In genomic region chr15:77014137-77015081, GRCh38 we compare ENCODE assay signal across 10 cellular contexts. TPM values are rescaled to one million over a fixed set of nuclear protein-coding genes. Genes with fewer than 3 reads are reported as not detected.
A peak's percentile ranks its signal among the peaks of the same experiment; 100 is the strongest.
DNase-seq lines count a peak whose midpoint lies in the region; ATAC-seq, FAIRE-seq and TF ChIP-seq lines count a peak whose summit lies in the region.
"Had no signal": no experiment of that assay in that cellular context is flagged by ENCODE, and none has a peak within 500 bp of the region (broad histone marks: within the 10 kb centered on the region; RNA-seq: fewer than 3 reads in every experiment).

No MANE protein-coding gene starts in this region.

- H3K27me3 ChIP-seq in right lobe of liver (no peaks in the 10 kb centered on the region), HepG2 (ENCODE audit: control insufficient read depth in 1 of 2, insufficient read depth in 2 of 2, low read length in 2 of 2) (peaks cover 9 to 75% of the 10 kb centered on the region in 2 experiments; a peak in 4 of 5 replicates), bronchial epithelial cell (ENCODE audit: control insufficient read depth, insufficient read depth, low read length) (no peaks in the 10 kb centered on the region)
- H3K27me3 ChIP-seq: adrenal gland had no signal

- H3K4me1 ChIP-seq in right lobe of liver (no peaks in the 10 kb centered on the region), HepG2 (ENCODE audit: insufficient read depth, low read length) (no peaks in the 10 kb centered on the region)

- no peak for TF ChIP-seq RAD21 in HepG2 (CRISPR knock-in tag; IDR thresholded peaks at IDR 0.05)

- BruUV-seq in HepG2 (replicated peaks; lab: Mats Ljungman, UMichigan): no TSS peak

- no peak overlapping the region for H2AFZ ChIP-seq in HepG2 (ENCODE audit: low read length)

- TF ChIP-seq EP300 in HepG2 (IDR thresholded peaks at IDR 0.05; ENCODE audit: low read depth in 2 of 2, low read length in 2 of 2) (no peak), HepG2 (CRISPR knock-in tag; IDR thresholded peaks at IDR 0.05; ENCODE audit: borderline replicate concordance) (no peak)

- H3K36me3 ChIP-seq in right lobe of liver (no peaks in the 10 kb centered on the region), HepG2 (replicated peaks in 1 of 2; ENCODE audit: control insufficient read depth in 1 of 2, insufficient read depth in 2 of 2, low read length in 2 of 2) (no peaks in the 10 kb centered on the region), bronchial epithelial cell (ENCODE audit: control insufficient read depth, insufficient read depth, low read length) (no peaks in the 10 kb centered on the region)
- H3K36me3 ChIP-seq: adrenal gland had no signal

- no peak overlapping the region for H3K4me2 ChIP-seq in HepG2 (ENCODE audit: low read depth, low read length)

- H3K9me3 ChIP-seq in right lobe of liver (no peaks in the 10 kb centered on the region), HepG2 (ENCODE audit: low read length) (no peaks in the 10 kb centered on the region)
- H3K9me3 ChIP-seq: adrenal gland had no signal

- H3K27ac ChIP-seq in right lobe of liver (no peak overlapping the region), HepG2 (ENCODE audit: extremely low read length, insufficient read depth, low read length) (no peak overlapping the region)

- no peaks in the 10 kb centered on the region for H3K79me2 ChIP-seq in HepG2 (ENCODE audit: insufficient read depth, low read length)

- ATAC-seq in right lobe of liver (peak; percentile 36 to 55 (median 46)), HepG2 (no peak), HG03439 (IDR thresholded peaks at IDR 0.05; ENCODE audit: unreplicated experiment) (peak; percentile 34)

- no peak for TF ChIP-seq CTCF in right lobe of liver (IDR thresholded peaks at IDR 0.05)
- no peak for TF ChIP-seq CTCF in HepG2 (CRISPR knock-in tag; IDR thresholded peaks at IDR 0.05)
- TF ChIP-seq CTCF in bronchial epithelial cell (IDR thresholded peaks at IDR 0.05; ENCODE audit: insufficient read depth, low read length, severe bottlenecking): no peak

- H3K4me3 ChIP-seq in right lobe of liver (no peak overlapping the region), HepG2 (replicated peaks in 1 of 3; ENCODE audit: insufficient read depth in 1 of 3, low read depth in 2 of 3, low read length in 3 of 3) (no peak overlapping the region), bronchial epithelial cell (ENCODE audit: low read depth, low read length) (no peak overlapping the region)
- H3K4me3 ChIP-seq: adrenal gland had no signal

- in situ Hi-C loops in HepG2 (cut with HindIII; ENCODE audit: extremely low pct_ligation_motif_present, low pct_unique_long_range_greater_than_20kb): no loop called here

- no peak for TF ChIP-seq POLR2A in right lobe of liver (IDR thresholded peaks at IDR 0.05)
- no peak for TF ChIP-seq POLR2A in HepG2 (IDR thresholded peaks at IDR 0.05; ENCODE audit: insufficient read depth in 1 of 2, low read depth in 2 of 2, low read length in 2 of 2)

- H4K20me1 ChIP-seq in HepG2 (ENCODE audit: insufficient read depth, low read length): no peaks in the 10 kb centered on the region

- CTCF ChIA-PET in HepG2 (lab: Yijun Ruan, JAX; ENCODE audit: low intra/inter-chr PET ratio, low total read pairs): no interaction called here

- FAIRE-seq in HepG2 (lab: Jason Lieb, UNC): no peak
- peak; percentile 13 for FAIRE-seq in bronchial epithelial cell (lab: Jason Lieb, UNC)

- no peak overlapping the region for H3K9ac ChIP-seq in HepG2 (ENCODE audit: insufficient read depth, low read depth, low read length)

- WGBS in right lobe of liver (ENCODE audit: insufficient coverage, low coverage, low lambda C conversion rate, missing lambda C conversion rate): 56% methylated on average over 9 of the region's 23 CpGs
- WGBS in HepG2 (ENCODE audit: low lambda C conversion rate): 36% methylated on average over 5 of the region's 23 CpGs

- POLR2A ChIA-PET in HepG2 (lab: Yijun Ruan, JAX): no interaction called here

- intact Hi-C loops in right lobe of liver (cut with DNase I) (no loop called here), HepG2 (cut with micrococcal nuclease; ENCODE audit: unreplicated experiment) (no loop called here)

- DNase-seq in right lobe of liver (peak in 1 of 3 donors; percentile 64), HepG2 (ENCODE audit: low spot score) (no peak), bronchial epithelial cell (ENCODE audit: low read depth) (no peak), A172 (ENCODE audit: low spot score) (no peak), NCI-H2029 treated with DMSO at 0.1 percent for 48 hours (lab: John Stamatoyannopoulos, UW) (no peak), NCI-H2171 (lab: John Stamatoyannopoulos, UW) (no peak), HuH-7.5 (ENCODE audit: low spot score) (no peak)

TF ChIP-seq in HepG2, 621 proteins besides CTCF, POLR2A, EP300 and RAD21:
- TF ChIP-seq ZFP41 (CRISPR knock-in tag; IDR thresholded peaks at IDR 0.05; ENCODE audit: borderline replicate concordance): no peak
- no peak for TF ChIP-seq ZNF451 (CRISPR knock-in tag; IDR thresholded peaks at IDR 0.05)

RNA-seq across cellular contexts. Expression of gene PSTPIP1, which starts 19.5 kb away (rescaled TPM):
- total RNA-seq in right lobe of liver (1 to 10 TPM; 1.2 to 4.9 (median 2.2) TPM), HepG2 (2016; rRNA removed; fragmentation: Illumina TruSeq; extraction: Trizol) (8.7 and 9.2 TPM in 2 replicates), bronchial epithelial cell (0.38 TPM in 1 of 2 replicates, not detected in the other)
- total RNA-seq in HepG2 (2016; cell fraction: cytosol; rRNA removed; fragmentation: Illumina TruSeq; extraction: Trizol; ENCODE audit: low read depth): 5.7 and 10.5 TPM in 2 replicates
- total RNA-seq in HepG2 (2016; cell fraction: insoluble cytoplasmic fraction; rRNA removed; fragmentation: Illumina TruSeq; extraction: Trizol): 8.0 and 9.9 TPM in 2 replicates
- total RNA-seq in HepG2 (2016; cell fraction: membrane; rRNA removed; fragmentation: Illumina TruSeq; extraction: Trizol): 9.1 and 10.1 TPM in 2 replicates
- 2.9 and 4.0 TPM in 2 replicates for total RNA-seq in HepG2 (2016; cell fraction: nucleus; rRNA removed; fragmentation: Illumina TruSeq; extraction: Trizol)
- polyA plus RNA-seq in HepG2 (2011; rRNA removed): 4.4 TPM in 2 replicates
- polyA plus RNA-seq in HepG2 (2011; cell fraction: cytosol; rRNA removed): 3.9 and 5.6 TPM in 2 replicates
- 4.4 and 6.8 TPM in 2 replicates for polyA plus RNA-seq in HepG2 (2011; cell fraction: nucleus; rRNA removed)
- polyA plus RNA-seq in HepG2 (2012): 3.9 and 7.4 TPM in 2 replicates
- 7.4 and 12.4 TPM in 2 replicates for polyA plus RNA-seq in HepG2 (2016; cell fraction: cytosol; fragmentation: Illumina TruSeq; extraction: Trizol; ENCODE audit: low read depth)
- 7.8 and 11.1 TPM in 2 replicates for polyA plus RNA-seq in HepG2 (2016; cell fraction: insoluble cytoplasmic fraction; fragmentation: Illumina TruSeq; extraction: Trizol; ENCODE audit: low read depth)
- 9.1 and 13.5 TPM in 2 replicates for polyA plus RNA-seq in HepG2 (2016; cell fraction: membrane; fragmentation: Illumina TruSeq; extraction: Trizol; ENCODE audit: low read depth)
- polyA plus RNA-seq in HepG2 (2016; cell fraction: nucleus; fragmentation: Illumina TruSeq; extraction: Trizol; ENCODE audit: insufficient read depth, low read depth): 6.9 and 7.5 TPM in 2 replicates
- 2.2 TPM in 1 of 2 replicates, not detected in the other for polyA minus RNA-seq in HepG2 (2011; rRNA and poly(A)+ RNA removed; ENCODE audit: low replicate concordance)
- polyA minus RNA-seq in HepG2 (2011; cell fraction: cytosol; rRNA and poly(A)+ RNA removed): 3.2 TPM in 1 of 2 replicates, not detected in the other
- polyA minus RNA-seq in HepG2 (2011; cell fraction: nucleus; rRNA and poly(A)+ RNA removed): 1.8 and 2.4 TPM in 2 replicates
- 0.33 and 1.0 TPM in 2 replicates for total RNA-seq in A172 (2014; rRNA removed; shearing (Covaris generic))
- total RNA-seq: M059J had no signal

RNA-seq across cellular contexts. Expression of gene TSPAN3, which starts 56.5 kb away (rescaled TPM):
- total RNA-seq in right lobe of liver (100 to 1,000 TPM in 1 of 6 experiments, 10 to 100 TPM in 5; 35.6 to 103 (median 63.2) TPM), HepG2 (2016; rRNA removed; fragmentation: Illumina TruSeq; extraction: Trizol) (102 and 170 TPM in 2 replicates), bronchial epithelial cell (123 and 187 TPM in 2 replicates)
- total RNA-seq in HepG2 (2016; cell fraction: cytosol; rRNA removed; fragmentation: Illumina TruSeq; extraction: Trizol; ENCODE audit: low read depth): 51.2 and 62.4 TPM in 2 replicates
- 108 and 171 TPM in 2 replicates for total RNA-seq in HepG2 (2016; cell fraction: insoluble cytoplasmic fraction; rRNA removed; fragmentation: Illumina TruSeq; extraction: Trizol)
- total RNA-seq in HepG2 (2016; cell fraction: membrane; rRNA removed; fragmentation: Illumina TruSeq; extraction: Trizol): 109 and 138 TPM in 2 replicates
- total RNA-seq in HepG2 (2016; cell fraction: nucleus; rRNA removed; fragmentation: Illumina TruSeq; extraction: Trizol): 128 and 152 TPM in 2 replicates
- 155 and 167 TPM in 2 replicates for polyA plus RNA-seq in HepG2 (2011; rRNA removed)
- polyA plus RNA-seq in HepG2 (2011; cell fraction: cytosol; rRNA removed): 231 and 297 TPM in 2 replicates
- 56.3 and 77.8 TPM in 2 replicates for polyA plus RNA-seq in HepG2 (2011; cell fraction: nucleus; rRNA removed)
- polyA plus RNA-seq in HepG2 (2012): 134 and 159 TPM in 2 replicates
- 52.0 and 77.5 TPM in 2 replicates for polyA plus RNA-seq in HepG2 (2016; cell fraction: cytosol; fragmentation: Illumina TruSeq; extraction: Trizol; ENCODE audit: low read depth)
- polyA plus RNA-seq in HepG2 (2016; cell fraction: insoluble cytoplasmic fraction; fragmentation: Illumina TruSeq; extraction: Trizol; ENCODE audit: low read depth): 105 and 130 TPM in 2 replicates
- 93.2 and 115 TPM in 2 replicates for polyA plus RNA-seq in HepG2 (2016; cell fraction: membrane; fragmentation: Illumina TruSeq; extraction: Trizol; ENCODE audit: low read depth)
- 217 and 229 TPM in 2 replicates for polyA plus RNA-seq in HepG2 (2016; cell fraction: nucleus; fragmentation: Illumina TruSeq; extraction: Trizol; ENCODE audit: insufficient read depth, low read depth)
- 238 and 277 TPM in 2 replicates for polyA minus RNA-seq in HepG2 (2011; rRNA and poly(A)+ RNA removed; ENCODE audit: low replicate concordance)
- 83.9 and 119 TPM in 2 replicates for polyA minus RNA-seq in HepG2 (2011; cell fraction: cytosol; rRNA and poly(A)+ RNA removed)
- 38.1 and 56.6 TPM in 2 replicates for polyA minus RNA-seq in HepG2 (2011; cell fraction: nucleus; rRNA and poly(A)+ RNA removed)
- 396 and 439 TPM in 2 replicates for total RNA-seq in A172 (2014; rRNA removed; shearing (Covaris generic))
